14 cellular contexts compared by ENCODE assay signal in genomic region chr10:22652988-22653431, GRCh38.
A peak's percentile ranks its signal among the peaks of the same experiment; 100 is the strongest.
DNase-seq lines count a peak whose midpoint lies in the region; ATAC-seq and TF ChIP-seq lines count a peak whose summit lies in the region.
"Had no signal": no experiment of that assay in that cellular context is flagged by ENCODE, and none has a peak within 500 bp of the region (broad histone marks: within the 10 kb centered on the region; RNA-seq: fewer than 3 reads in every experiment).

No MANE protein-coding gene starts in this region.

- H3K27me3 Mint-ChIP-seq in T-helper 1 cell treated with Interleukin-12 subunit alpha and Interleukin-12 subunit beta and Interleukin-4 antibody, amounts not matched to agents 30 μg/mL and 1 μg/mL, for 36 hours (ENCODE audit: low read depth) = no peaks in the 10 kb centered on the region
- no peaks in the 10 kb centered on the region for H3K27me3 Mint-ChIP-seq in activated naive CD8-positive, alpha-beta T cell treated with anti-CD3 and anti-CD28 coated beads, Interleukin-2, amount 10 ng/mL, durations not matched to agents 7 days and 5 days
- H3K27me3 Mint-ChIP-seq: type B pancreatic cell had no signal

- peak; percentile 28 for DNase-seq in GDM1 (lab: John Stamatoyannopoulos, UW)
- no peak for DNase-seq in activated naive CD8-positive, alpha-beta T cell treated with anti-CD3 and anti-CD28 coated beads, Interleukin-2, amount 10 ng/mL, durations not matched to agents 7 days and 5 days
- peak; percentile 56 for DNase-seq in stimulated activated CD4-positive, alpha-beta T cell treated with anti-CD3 and anti-CD28 coated beads, Interleukin-2, amount 100 ng/mL, for 4 hours (ENCODE audit: low read depth)
- no peak for DNase-seq in colonic mucosa
- no peak for DNase-seq in T1000 (lab: John Stamatoyannopoulos, UW)
- no peak for DNase-seq in epidermal melanocyte (ENCODE audit: insufficient read length, low spot score)
- DNase-seq: COR-L47, MV-4-11, NCI-H510A, SHP77 had no signal

- POLR2A ChIA-PET in activated naive CD8-positive, alpha-beta T cell treated with anti-CD3 and anti-CD28 coated beads, Interleukin-2, amount 10 ng/mL, durations not matched to agents 7 days and 5 days (lab: Charles Lee) = interaction anchor here (0.9 to 2.2 kb wide), 3 partner anchors 14 to 30 kb away, joined by 3 to 12 read pairs (median 3); no protein-coding TSS in a partner anchor

- no peaks in the 10 kb centered on the region for H3K9me3 ChIP-seq in colonic mucosa

- peak overlapping the region; percentile 66 for H3K4me3 Mint-ChIP-seq in T-helper 1 cell treated with Interleukin-12 subunit alpha and Interleukin-12 subunit beta and Interleukin-4 antibody, amounts not matched to agents 30 μg/mL and 1 μg/mL, for 36 hours
- peak overlapping the region; percentile 73 for H3K4me3 Mint-ChIP-seq in activated naive CD8-positive, alpha-beta T cell treated with anti-CD3 and anti-CD28 coated beads, Interleukin-2, amount 10 ng/mL, durations not matched to agents 7 days and 5 days
- H3K4me3 Mint-ChIP-seq: type B pancreatic cell had no signal

- no peak overlapping the region for H3K4me3 ChIP-seq in colonic mucosa
- H3K4me3 ChIP-seq: cardiac muscle cell had no signal

- intact Hi-C loops in colonic mucosa (cut with DNase I) = no loop called here

- no peak overlapping the region for H3K9ac ChIP-seq in colonic mucosa (ENCODE audit: low read depth in 2 of 2, low read length in 2 of 2)

- ATAC-seq in activated naive CD8-positive, alpha-beta T cell treated with anti-CD3 and anti-CD28 coated beads, Interleukin-2, amount 10 ng/mL, durations not matched to agents 7 days and 5 days (ENCODE audit: low read depth) = peak; percentile 68
- no peak for ATAC-seq in HG03045 (IDR thresholded peaks at IDR 0.05; ENCODE audit: unreplicated experiment)

- no peak for TF ChIP-seq CTCF in colonic mucosa (IDR thresholded peaks at IDR 0.05)

- H3K4me1 Mint-ChIP-seq in T-helper 1 cell treated with Interleukin-12 subunit alpha and Interleukin-12 subunit beta and Interleukin-4 antibody, amounts not matched to agents 30 μg/mL and 1 μg/mL, for 36 hours (ENCODE audit: low read depth) = peaks cover 92% of the 10 kb centered on the region
- peaks cover 88% of the 10 kb centered on the region for H3K4me1 Mint-ChIP-seq in activated naive CD8-positive, alpha-beta T cell treated with anti-CD3 and anti-CD28 coated beads, Interleukin-2, amount 10 ng/mL, durations not matched to agents 7 days and 5 days

- no peaks in the 10 kb centered on the region for H3K27me3 ChIP-seq in colonic mucosa
- H3K27me3 ChIP-seq: cardiac muscle cell had no signal

- peaks cover 20% of the 10 kb centered on the region for H3K36me3 Mint-ChIP-seq in T-helper 1 cell treated with Interleukin-12 subunit alpha and Interleukin-12 subunit beta and Interleukin-4 antibody, amounts not matched to agents 30 μg/mL and 1 μg/mL, for 36 hours (ENCODE audit: low read depth)
- peaks cover 28% of the 10 kb centered on the region for H3K36me3 Mint-ChIP-seq in activated naive CD8-positive, alpha-beta T cell treated with anti-CD3 and anti-CD28 coated beads, Interleukin-2, amount 10 ng/mL, durations not matched to agents 7 days and 5 days

- H3K27ac Mint-ChIP-seq in T-helper 1 cell treated with Interleukin-12 subunit alpha and Interleukin-12 subunit beta and Interleukin-4 antibody, amounts not matched to agents 30 μg/mL and 1 μg/mL, for 36 hours = peak overlapping the region; percentile 85
- H3K27ac Mint-ChIP-seq in activated naive CD8-positive, alpha-beta T cell treated with anti-CD3 and anti-CD28 coated beads, Interleukin-2, amount 10 ng/mL, durations not matched to agents 7 days and 5 days = peak overlapping the region; percentile 88
- H3K27ac Mint-ChIP-seq: type B pancreatic cell had no signal

- H3K36me3 ChIP-seq in colonic mucosa = no peaks in the 10 kb centered on the region
- H3K36me3 ChIP-seq: cardiac muscle cell had no signal

- no peaks in the 10 kb centered on the region for H3K9me3 Mint-ChIP-seq in T-helper 1 cell treated with Interleukin-12 subunit alpha and Interleukin-12 subunit beta and Interleukin-4 antibody, amounts not matched to agents 30 μg/mL and 1 μg/mL, for 36 hours
- H3K9me3 Mint-ChIP-seq in activated naive CD8-positive, alpha-beta T cell treated with anti-CD3 and anti-CD28 coated beads, Interleukin-2, amount 10 ng/mL, durations not matched to agents 7 days and 5 days = no peaks in the 10 kb centered on the region

- peaks cover 5% of the 10 kb centered on the region for H3K4me1 ChIP-seq in colonic mucosa

- H3K27ac ChIP-seq in colonic mucosa = no peak overlapping the region
- H3K27ac ChIP-seq: cardiac muscle cell had no signal

Comparison
In these comparisons a context has a peak if more than half of its experiments do, and no peak if none do; other contexts are left out.
1. DNase-seq: peak in GDM1 (single experiment) and stimulated activated CD4-positive, alpha-beta T cell treated with anti-CD3 and anti-CD28 coated beads, Interleukin-2, amount 100 ng/mL, for 4 hours (single experiment); none in activated naive CD8-positive, alpha-beta T cell treated with anti-CD3 and anti-CD28 coated beads, Interleukin-2, amount 10 ng/mL, durations not matched to agents 7 days and 5 days (single experiment), colonic mucosa (single experiment), T1000 (single experiment) and epidermal melanocyte (single experiment).